11 cellular contexts compared by ENCODE assay signal in the genomic region with DNA sequence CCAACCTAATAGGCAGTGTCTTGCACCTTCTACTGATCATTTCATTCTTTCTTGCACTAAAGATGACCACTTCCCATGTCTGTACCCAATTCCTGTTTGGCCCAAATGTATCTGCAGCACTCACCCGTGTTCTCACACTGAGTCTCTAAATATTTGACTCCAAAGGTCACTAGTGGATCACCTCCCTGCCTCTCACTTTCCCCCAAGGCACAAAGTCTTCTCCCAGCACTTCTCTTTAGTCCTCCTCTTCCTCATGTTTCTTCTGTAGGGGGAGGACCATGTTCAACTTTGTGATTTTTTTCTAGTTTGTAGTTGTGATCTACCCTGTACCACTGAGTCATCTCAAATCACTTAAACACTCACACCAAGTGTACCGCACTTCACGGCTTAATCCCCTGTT. TPM values are rescaled to one million over a fixed set of nuclear protein-coding genes. Genes with fewer than 3 reads are reported as not detected.
"Had no signal": no experiment of that assay in that cellular context is flagged by ENCODE, and none has a peak within 500 bp of the region (broad histone marks: within the 10 kb centered on the region; RNA-seq: fewer than 3 reads in every experiment).

No MANE protein-coding gene starts in this region.

- H3K27ac Mint-ChIP-seq: activated naive CD4-positive, alpha-beta T cell treated with anti-CD3 and anti-CD28 coated beads for 36 hours; activated T-helper 17 cell treated with anti-CD3 and anti-CD28 coated beads, Interleukin-2, amount 50 U/mL, for 72 hours; natural killer cell treated with Interleukin-12 subunit alpha and Interleukin-12 subunit beta and Interleukin-15 and Interleukin-18, amount 100 ng/mL, for 72 hours had no signal

- H3K9me3 Mint-ChIP-seq: activated naive CD4-positive, alpha-beta T cell treated with anti-CD3 and anti-CD28 coated beads for 36 hours; activated T-helper 17 cell treated with anti-CD3 and anti-CD28 coated beads, Interleukin-2, amount 50 U/mL, for 72 hours; natural killer cell treated with Interleukin-12 subunit alpha and Interleukin-12 subunit beta and Interleukin-15 and Interleukin-18, amount 100 ng/mL, for 72 hours had no signal

- H3K27ac ChIP-seq: heart left ventricle, left ventricle myocardium inferior, tibial artery had no signal

- H3K4me3 ChIP-seq: heart left ventricle, left ventricle myocardium inferior, tibial artery had no signal

- DNase-seq: activated CD4-positive, alpha-beta T cell treated with anti-CD3 and anti-CD28 coated beads, Interleukin-2, amount 50 U/mL, for 1 hour; activated CD4-positive, CD25-positive, alpha-beta regulatory T cell; activated naive CD4-positive, alpha-beta T cell treated with anti-CD3 and anti-CD28 coated beads for 36 hours; activated T-cell treated with anti-CD3 and anti-CD28 coated beads for 4 hours; left ventricle myocardium inferior; T-helper 2 cell; tibial artery had no signal

- H3K36me3 ChIP-seq: heart left ventricle, left ventricle myocardium inferior, tibial artery had no signal

- H3K4me3 Mint-ChIP-seq: activated naive CD4-positive, alpha-beta T cell treated with anti-CD3 and anti-CD28 coated beads for 36 hours; activated T-helper 17 cell treated with anti-CD3 and anti-CD28 coated beads, Interleukin-2, amount 50 U/mL, for 72 hours; natural killer cell treated with Interleukin-12 subunit alpha and Interleukin-12 subunit beta and Interleukin-15 and Interleukin-18, amount 100 ng/mL, for 72 hours had no signal

- ATAC-seq: activated T-helper 17 cell treated with anti-CD3 and anti-CD28 coated beads, Interleukin-2, amount 50 U/mL, for 72 hours had no signal

- H3K36me3 Mint-ChIP-seq: natural killer cell treated with Interleukin-12 subunit alpha and Interleukin-12 subunit beta and Interleukin-15 and Interleukin-18, amount 100 ng/mL, for 72 hours had no signal

- H3K4me1 Mint-ChIP-seq: activated T-helper 17 cell treated with anti-CD3 and anti-CD28 coated beads, Interleukin-2, amount 50 U/mL, for 72 hours had no signal

- H3K9me3 ChIP-seq: heart left ventricle, left ventricle myocardium inferior, tibial artery had no signal

- H3K4me1 ChIP-seq: tibial artery had no signal

- H3K27me3 ChIP-seq: heart left ventricle, tibial artery had no signal

RNA-seq across cellular contexts. Expression of gene NR1I2, which starts 13.9 kb away (rescaled TPM):
- total RNA-seq: endothelial cell of umbilical vein; left ventricle myocardium inferior; natural killer cell treated with Interleukin-12 subunit alpha and Interleukin-12 subunit beta and Interleukin-15 and Interleukin-18, amount 100 ng/mL, for 72 hours had no signal
